ENCODE assay signal across 9 cellular contexts in genomic region chr11:59559886-59560285, GRCh38. TPM values are rescaled to one million over a fixed set of nuclear protein-coding genes. Genes with fewer than 3 reads are reported as not detected.
A peak's percentile ranks its signal among the peaks of the same experiment; 100 is the strongest.
DNase-seq lines count a peak whose midpoint lies in the region; ATAC-seq, FAIRE-seq and TF ChIP-seq lines count a peak whose summit lies in the region.
"Had no signal": no experiment of that assay in that cellular context is flagged by ENCODE, and none has a peak within 500 bp of the region (broad histone marks: within the 10 kb centered on the region; RNA-seq: fewer than 3 reads in every experiment).

No MANE protein-coding gene starts in this region.

- H3K27me3 ChIP-seq in OCI-LY1 (ENCODE audit: insufficient read depth, low read length) (no peaks in the 10 kb centered on the region), esophagus muscularis mucosa (no peaks in the 10 kb centered on the region), sigmoid colon (no peaks in the 10 kb centered on the region)

- H3K79me2 ChIP-seq in OCI-LY1 (ENCODE audit: insufficient read depth, low read length) = no peaks in the 10 kb centered on the region

- peak overlapping the region; percentile 76 for H3K4me2 ChIP-seq in OCI-LY1 (ENCODE audit: low read length)

- TF ChIP-seq EP300 in esophagus muscularis mucosa (IDR thresholded peaks at IDR 0.05) = no peak
- TF ChIP-seq EP300 in sigmoid colon (IDR thresholded peaks at IDR 0.05) = no peak

- WGBS in esophagus muscularis mucosa = 46% methylated on average over 8 of the region's 8 CpGs
- WGBS in sigmoid colon, 2 donors = 64% methylated on average over 8 of the region's 8 CpGs

- intact Hi-C loops in esophagus muscularis mucosa (cut with DNase I) = no loop called here
- intact Hi-C loops in sigmoid colon (cut with DNase I) = loop anchor here (10.0 kb wide), 3 partner anchors 415 to 1895 kb away; partner anchors contain the start of genes FAM111A, TMEM109 and ZDHHC5

- no peak for FAIRE-seq in GM12892 (lab: Jason Lieb, UNC)
- FAIRE-seq: islet of Langerhans had no signal

- no peak overlapping the region; the same call in 1 of the 2 replicates for H3K9ac ChIP-seq in OCI-LY1 (ENCODE audit: low read length)

- H3F3A ChIP-seq in OCI-LY1 (ENCODE audit: insufficient read depth, low read length) = peaks cover 6% of the 10 kb centered on the region

- no peaks in the 10 kb centered on the region for H3K36me3 ChIP-seq in OCI-LY1 (ENCODE audit: insufficient read depth, low read length)
- H3K36me3 ChIP-seq in esophagus muscularis mucosa = no peaks in the 10 kb centered on the region
- H3K36me3 ChIP-seq in sigmoid colon = no peaks in the 10 kb centered on the region

- H3K9me3 ChIP-seq in OCI-LY1 (ENCODE audit: low read length) (no peaks in the 10 kb centered on the region), esophagus muscularis mucosa (no peaks in the 10 kb centered on the region), sigmoid colon (no peaks in the 10 kb centered on the region)

- H3K9me2 ChIP-seq in OCI-LY1 (ENCODE audit: low read depth, low read length) = no peaks in the 10 kb centered on the region

- H3K4me3 ChIP-seq in OCI-LY1 (ENCODE audit: low read depth, low read length, poor library complexity, severe bottlenecking) = peak overlapping the region; percentile 74
- peak overlapping the region; percentile 67 to 92 (median 74) for H3K4me3 ChIP-seq in esophagus muscularis mucosa
- H3K4me3 ChIP-seq in sigmoid colon = peak overlapping the region; percentile 80 to 92 (median 86)

- no peak for DNase-seq in esophagus muscularis mucosa (ENCODE audit: extremely low spot score)
- no peak for DNase-seq in sigmoid colon
- no peak for DNase-seq in iPS-NIHi11 (ENCODE audit: low spot score)
- DNase-seq in GM12892 (ENCODE audit: insufficient read length) = no peak
- DNase-seq in NCI-H2081 treated with DMSO at 0.1 percent for 48 hours (lab: John Stamatoyannopoulos, UW) = no peak

- no peak overlapping the region for H2AFZ ChIP-seq in OCI-LY1 (ENCODE audit: low read length)

- ATAC-seq in GM21717 (IDR thresholded peaks at IDR 0.05; ENCODE audit: unreplicated experiment) (peak; percentile 5), HG03108 (IDR thresholded peaks at IDR 0.05; ENCODE audit: unreplicated experiment) (no peak)

- peaks cover 44% of the 10 kb centered on the region for H3K4me1 ChIP-seq in OCI-LY1 (ENCODE audit: insufficient read depth, low read length, severe bottlenecking)
- peaks cover 13 to 44% (median 33%) of the 10 kb centered on the region in 4 donors for H3K4me1 ChIP-seq in esophagus muscularis mucosa
- peaks cover 0 to 31% (median 15%) of the 10 kb centered on the region in 4 donors for H3K4me1 ChIP-seq in sigmoid colon

- no peak overlapping the region for H3K27ac ChIP-seq in OCI-LY1 (ENCODE audit: low read depth, low read length, poor library complexity, severe bottlenecking)
- peak overlapping the region; percentile 83 to 97 (median 92) for H3K27ac ChIP-seq in esophagus muscularis mucosa (replicated peaks in 1 of 4)
- peak overlapping the region; percentile 89 to 96 (median 92) for H3K27ac ChIP-seq in sigmoid colon

- no peaks in the 10 kb centered on the region for H4K20me1 ChIP-seq in OCI-LY1 (ENCODE audit: insufficient read depth, low read length)

- TF ChIP-seq POLR2A in esophagus muscularis mucosa (IDR thresholded peaks at IDR 0.05; ENCODE audit: low read depth) (no peak), sigmoid colon (IDR thresholded peaks at IDR 0.05) (no peak), GM12892 (IDR thresholded peaks at IDR 0.05; ENCODE audit: low read depth, low read length) (no peak)

- no peak for TF ChIP-seq CTCF in OCI-LY1 (IDR thresholded peaks at IDR 0.05; ENCODE audit: low read length)
- no peak for TF ChIP-seq CTCF in esophagus muscularis mucosa (IDR thresholded peaks at IDR 0.05)
- no peak for TF ChIP-seq CTCF in sigmoid colon (IDR thresholded peaks at IDR 0.05)

RNA-seq across cellular contexts. Expression of gene OR4D9, which starts 48.5 kb away (rescaled TPM):
- total RNA-seq in esophagus muscularis mucosa (not detected), sigmoid colon (not detected)
- not detected for polyA plus RNA-seq in sigmoid colon
- not detected for polyA plus RNA-seq in GM12892 (2012; ENCODE audit: missing spikeins)

RNA-seq across cellular contexts. Expression of gene OSBP, which starts 55.7 kb away (rescaled TPM):
- total RNA-seq in esophagus muscularis mucosa (10 to 100 TPM; 32.5 to 40.0 (median 33.3) TPM), sigmoid colon (10 to 100 TPM; 27.5 to 41.5 (median 30.0) TPM)
- polyA plus RNA-seq in sigmoid colon = 10 to 100 TPM; 16.2 to 24.7 (median 17.1) TPM
- 18.8 TPM for polyA plus RNA-seq in GM12892 (2012; ENCODE audit: missing spikeins)

RNA-seq across cellular contexts. Expression of gene OR4D11, which starts 56.5 kb away (rescaled TPM):
- total RNA-seq in esophagus muscularis mucosa (not detected), sigmoid colon (not detected)
- polyA plus RNA-seq in sigmoid colon = not detected
- not detected for polyA plus RNA-seq in GM12892 (2012; ENCODE audit: missing spikeins)
